Comparison of ENCODE assay signal across 8 cellular contexts in the genomic region with DNA sequence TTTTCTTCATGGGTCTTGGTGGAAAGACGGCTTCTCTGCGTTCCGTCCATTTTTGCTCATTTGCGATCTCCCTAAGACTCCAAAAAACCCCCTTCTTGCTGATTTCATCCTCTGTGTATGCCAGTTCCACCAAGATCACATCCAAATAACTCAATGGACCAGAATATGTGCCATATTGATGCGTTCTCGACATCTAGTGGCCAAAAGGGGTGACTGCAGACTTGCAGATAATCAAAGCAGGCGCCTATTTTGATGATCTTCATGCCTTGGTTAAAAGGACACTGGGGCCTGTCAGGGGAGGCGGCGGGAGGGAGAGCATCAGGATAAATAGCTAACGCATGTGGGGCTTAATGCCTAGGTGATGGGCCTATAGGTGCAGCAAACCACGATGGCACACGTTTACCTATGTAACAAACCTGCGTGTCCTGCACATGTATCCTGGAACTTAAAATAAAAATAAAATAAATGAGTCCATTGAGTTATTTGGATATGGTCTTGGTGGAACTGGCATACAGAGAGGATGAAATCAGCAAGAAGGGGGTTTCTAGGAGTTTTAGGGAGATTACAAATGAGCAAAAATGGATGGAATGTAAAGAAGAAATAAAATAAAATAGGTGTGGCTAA.
DNase-seq lines count a peak whose midpoint lies in the region; ATAC-seq and TF ChIP-seq lines count a peak whose summit lies in the region.

No MANE protein-coding gene starts in this region.

- intact Hi-C loops in CD8-positive, alpha-beta T cell (cut with DNase I, micrococcal nuclease), result loop anchor here in 1 of 2 experiments (1.0 kb wide), 1 partner anchor 96 kb away; no protein-coding TSS in a partner anchor
- intact Hi-C loops in mucosa of descending colon (cut with DNase I, micrococcal nuclease), result loop anchor here (1.0 to 5.0 kb wide), 4 partner anchors 80 to 235 kb away; no protein-coding TSS in a partner anchor
- intact Hi-C loops in aorta (cut with DNase I), result loop anchor here (2.0 to 10.0 kb wide), 5 partner anchors 79 to 237 kb away; no protein-coding TSS in a partner anchor
- intact Hi-C loops in activated T-helper 2 cell treated with anti-CD3 and anti-CD28 coated beads, Interferon-gamma antibody, Interleukin-2, Interleukin-4, amounts not matched to agents 10 μg/mL and 5 μg/mL and 100 μg/mL, durations not matched to agents 14 hours and 24 hours and 36 hours (cut with micrococcal nuclease), result loop anchor here (1.0 kb wide), 1 partner anchor 96 kb away; no protein-coding TSS in a partner anchor

- H3K79me2 ChIP-seq in Loucy (ENCODE audit: insufficient read depth, low read length), result no peaks in the 10 kb centered on the region
- H3K79me2 ChIP-seq in SK-N-SH (ENCODE audit: insufficient read depth), result no peaks in the 10 kb centered on the region

- POLR2A ChIA-PET in CD8-positive, alpha-beta T cell (lab: Charles Lee), result interaction anchor here (0.6 kb wide), 1 partner anchor 29 kb away, joined by 3 read pairs; no protein-coding TSS in a partner anchor
- POLR2A ChIA-PET in SK-N-SH (lab: Yijun Ruan, JAX), result no interaction called here

- H3K4me3 ChIP-seq in CD8-positive, alpha-beta T cell (ENCODE audit: low read depth, low read length), result no peak overlapping the region
- H3K4me3 ChIP-seq in Loucy (ENCODE audit: low read length, poor library complexity, severe bottlenecking), result no peak overlapping the region
- H3K4me3 ChIP-seq in SK-N-SH (ENCODE audit: low read depth in 2 of 2, low read length in 1 of 2), result peak overlapping the region in 1 of 2 experiments; percentile 26; a peak in 1 of 4 replicates
- H3K4me3 ChIP-seq in epithelial cell of proximal tubule (ENCODE audit: low read depth, low read length), result no peak overlapping the region
- no peak overlapping the region for H3K4me3 ChIP-seq in mucosa of descending colon
- no peak overlapping the region for H3K4me3 ChIP-seq in aorta (ENCODE audit: low read length in 2 of 2)

- H3K9me3 Mint-ChIP-seq in CD8-positive, alpha-beta T cell, result peaks cover 5% of the 10 kb centered on the region
- H3K9me3 Mint-ChIP-seq in activated T-helper 2 cell treated with anti-CD3 and anti-CD28 coated beads, Interferon-gamma antibody, Interleukin-2, Interleukin-4, amounts not matched to agents 10 μg/mL and 5 μg/mL and 100 μg/mL, durations not matched to agents 14 hours and 24 hours and 36 hours, result peaks cover 4% of the 10 kb centered on the region

- ATAC-seq in CD8-positive, alpha-beta T cell, result no peak
- ATAC-seq in GM18868 (IDR thresholded peaks at IDR 0.05; ENCODE audit: unreplicated experiment) (peak; percentile 79), mucosa of descending colon (peak; percentile 75), aorta (ENCODE audit: low FRiP score) (peak; percentile 72)

- no peak overlapping the region for H3K27ac Mint-ChIP-seq in CD8-positive, alpha-beta T cell
- H3K27ac Mint-ChIP-seq in activated T-helper 2 cell treated with anti-CD3 and anti-CD28 coated beads, Interferon-gamma antibody, Interleukin-2, Interleukin-4, amounts not matched to agents 10 μg/mL and 5 μg/mL and 100 μg/mL, durations not matched to agents 14 hours and 24 hours and 36 hours, result no peak overlapping the region

- H3K36me3 ChIP-seq in CD8-positive, alpha-beta T cell (ENCODE audit: insufficient read depth, low read length), result no peaks in the 10 kb centered on the region
- H3K36me3 ChIP-seq in Loucy (ENCODE audit: insufficient read depth, low read length) (peaks cover 11% of the 10 kb centered on the region), SK-N-SH (replicated peaks in 1 of 2; ENCODE audit: control insufficient read depth in 1 of 2, insufficient read depth in 2 of 2, low read length in 1 of 2) (no peaks in the 10 kb centered on the region), mucosa of descending colon (ENCODE audit: low read depth) (no peaks in the 10 kb centered on the region), aorta (ENCODE audit: control insufficient read depth in 1 of 2, insufficient read depth in 2 of 2, low read length in 1 of 2) (no peaks in the 10 kb centered on the region)

- no peaks in the 10 kb centered on the region for H3K9me3 ChIP-seq in CD8-positive, alpha-beta T cell (ENCODE audit: low read length)
- H3K9me3 ChIP-seq in Loucy (ENCODE audit: insufficient read depth, low read depth, low read length) (peaks cover 3% of the 10 kb centered on the region; the same call in 1 of the 2 replicates), SK-N-SH (no peaks in the 10 kb centered on the region), mucosa of descending colon (no peaks in the 10 kb centered on the region), aorta (ENCODE audit: control insufficient read depth, low read length) (no peaks in the 10 kb centered on the region)

- H3K9me2 ChIP-seq in Loucy (replicated peaks; ENCODE audit: low read depth, low read length) (no peaks in the 10 kb centered on the region), SK-N-SH (no peaks in the 10 kb centered on the region)

- H3K27me3 Mint-ChIP-seq in CD8-positive, alpha-beta T cell (ENCODE audit: low read depth), result no peaks in the 10 kb centered on the region
- H3K27me3 Mint-ChIP-seq in activated T-helper 2 cell treated with anti-CD3 and anti-CD28 coated beads, Interferon-gamma antibody, Interleukin-2, Interleukin-4, amounts not matched to agents 10 μg/mL and 5 μg/mL and 100 μg/mL, durations not matched to agents 14 hours and 24 hours and 36 hours (ENCODE audit: low read depth), result no peaks in the 10 kb centered on the region

- H3K27me3 ChIP-seq in CD8-positive, alpha-beta T cell (ENCODE audit: insufficient read depth, low read length), result no peaks in the 10 kb centered on the region
- H3K27me3 ChIP-seq in Loucy (ENCODE audit: insufficient read depth, low read length, poor library complexity, severe bottlenecking), result no peaks in the 10 kb centered on the region
- no peaks in the 10 kb centered on the region for H3K27me3 ChIP-seq in SK-N-SH (ENCODE audit: insufficient read depth)
- peaks cover 0 to 2% of the 10 kb centered on the region in 2 donors for H3K27me3 ChIP-seq in aorta (ENCODE audit: control insufficient read depth in 1 of 2, insufficient read depth in 2 of 2, low read length in 1 of 2)

- H3K9ac ChIP-seq in Loucy (ENCODE audit: low read depth, low read length, poor library complexity, severe bottlenecking), result no peak overlapping the region
- H3K9ac ChIP-seq in SK-N-SH, result no peak overlapping the region

- H3F3A ChIP-seq in Loucy (ENCODE audit: low read depth) (no peaks in the 10 kb centered on the region), SK-N-SH (replicated peaks; ENCODE audit: insufficient read depth) (no peaks in the 10 kb centered on the region)

- H2AFZ ChIP-seq in Loucy (ENCODE audit: low read length) (no peak overlapping the region), SK-N-SH (ENCODE audit: low read depth) (no peak overlapping the region)

- H3K4me1 Mint-ChIP-seq in CD8-positive, alpha-beta T cell (ENCODE audit: low read depth), result no peaks in the 10 kb centered on the region
- no peaks in the 10 kb centered on the region for H3K4me1 Mint-ChIP-seq in activated T-helper 2 cell treated with anti-CD3 and anti-CD28 coated beads, Interferon-gamma antibody, Interleukin-2, Interleukin-4, amounts not matched to agents 10 μg/mL and 5 μg/mL and 100 μg/mL, durations not matched to agents 14 hours and 24 hours and 36 hours (ENCODE audit: low read depth)

- H3K4me1 ChIP-seq in CD8-positive, alpha-beta T cell (ENCODE audit: insufficient read depth, low read length), result no peaks in the 10 kb centered on the region
- H3K4me1 ChIP-seq in Loucy (ENCODE audit: insufficient read depth, low read length, poor library complexity, severe bottlenecking), result no peaks in the 10 kb centered on the region
- H3K4me1 ChIP-seq in SK-N-SH (ENCODE audit: control insufficient read depth in 1 of 2, insufficient read depth in 2 of 2, low read depth in 1 of 2, low read length in 1 of 2), result no peaks in the 10 kb centered on the region; a peak in 1 of 4 replicates
- H3K4me1 ChIP-seq in mucosa of descending colon (ENCODE audit: low read depth), result no peaks in the 10 kb centered on the region
- H3K4me1 ChIP-seq in aorta (ENCODE audit: control insufficient read depth in 1 of 2, insufficient read depth in 2 of 2, low read length in 2 of 2), result no peaks in the 10 kb centered on the region

- no peaks in the 10 kb centered on the region for H3K36me3 Mint-ChIP-seq in CD8-positive, alpha-beta T cell
- no peaks in the 10 kb centered on the region for H3K36me3 Mint-ChIP-seq in activated T-helper 2 cell treated with anti-CD3 and anti-CD28 coated beads, Interferon-gamma antibody, Interleukin-2, Interleukin-4, amounts not matched to agents 10 μg/mL and 5 μg/mL and 100 μg/mL, durations not matched to agents 14 hours and 24 hours and 36 hours (ENCODE audit: low read depth)

- TF ChIP-seq RAD21 in SK-N-SH (IDR thresholded peaks at IDR 0.05; ENCODE audit: low read length), result peak; percentile 98

- peak; percentile 30 for TF ChIP-seq CTCF in CD8-positive, alpha-beta T cell (IDR thresholded peaks at IDR 0.05)
- peak; percentile 91 for TF ChIP-seq CTCF in Loucy (conservative IDR thresholded peaks at IDR 0.05; ENCODE audit: low read length)
- TF ChIP-seq CTCF in SK-N-SH (IDR thresholded peaks at IDR 0.05), result peak; percentile 91
- peak; percentile 97 for TF ChIP-seq CTCF in epithelial cell of proximal tubule (conservative IDR thresholded peaks at IDR 0.05; ENCODE audit: low read depth, low read length)
- peak; percentile 71 for TF ChIP-seq CTCF in mucosa of descending colon (IDR thresholded peaks at IDR 0.05)

- H3K4me2 ChIP-seq in Loucy (ENCODE audit: low read depth, low read length, poor library complexity, severe bottlenecking) (no peak overlapping the region), SK-N-SH (no peak overlapping the region)

- no peak for TF ChIP-seq EP300 in SK-N-SH (IDR thresholded peaks at IDR 0.05; ENCODE audit: borderline replicate concordance in 1 of 2, low read depth in 1 of 2, low read length in 1 of 2)

- 25% methylated on average over 13 of the region's 13 CpGs for WGBS in SK-N-SH (ENCODE audit: low lambda C conversion rate)
- 18 to 32% methylated on average over 13 of the region's 13 CpGs for WGBS in aorta, 2 donors

- no peaks in the 10 kb centered on the region for H4K20me1 ChIP-seq in Loucy (ENCODE audit: insufficient read depth, low read length, poor library complexity, severe bottlenecking)
- no peaks in the 10 kb centered on the region for H4K20me1 ChIP-seq in SK-N-SH (ENCODE audit: insufficient read depth)

- DNase-seq in CD8-positive, alpha-beta T cell, result no peak
- DNase-seq in SK-N-SH, result peak; percentile 69
- DNase-seq in epithelial cell of proximal tubule (ENCODE audit: low read depth), result peak; percentile 12
- peak in 1 of 3 donors; percentile 70 for DNase-seq in mucosa of descending colon
- no peak for DNase-seq in aorta
- no peak for DNase-seq in activated T-helper 2 cell treated with anti-CD3 and anti-CD28 coated beads, Interferon-gamma antibody, Interleukin-2, Interleukin-4, amounts not matched to agents 10 μg/mL and 5 μg/mL and 100 μg/mL, durations not matched to agents 14 hours and 24 hours and 36 hours (ENCODE audit: low spot score)

- no peak overlapping the region for H3K27ac ChIP-seq in CD8-positive, alpha-beta T cell (ENCODE audit: low read depth, low read length)
- H3K27ac ChIP-seq in SK-N-SH (ENCODE audit: low read depth in 2 of 2, low read length in 1 of 2), result no peak overlapping the region
- no peak overlapping the region for H3K27ac ChIP-seq in aorta (ENCODE audit: low read depth in 1 of 2, low read length in 2 of 2)

- CTCF ChIA-PET in CD8-positive, alpha-beta T cell (lab: Charles Lee), result interaction anchor here (1.2 to 1.6 kb wide), 3 partner anchors 19 to 96 kb away, joined by 3 to 6 read pairs (median 4); no protein-coding TSS in a partner anchor
- CTCF ChIA-PET in SK-N-SH (lab: Yijun Ruan, JAX), result interaction anchor here (0.6 to 11.4 kb wide), 28 partner anchors 9 to 261 kb away, joined by 3 to 150 read pairs (median 4); a partner anchor contains a TSS

- H3K4me3 Mint-ChIP-seq in CD8-positive, alpha-beta T cell, result no peak overlapping the region
- H3K4me3 Mint-ChIP-seq in activated T-helper 2 cell treated with anti-CD3 and anti-CD28 coated beads, Interferon-gamma antibody, Interleukin-2, Interleukin-4, amounts not matched to agents 10 μg/mL and 5 μg/mL and 100 μg/mL, durations not matched to agents 14 hours and 24 hours and 36 hours (ENCODE audit: low read depth), result no peak overlapping the region

Comparison
In these comparisons a context has a peak if more than half of its experiments do, and no peak if none do; other contexts are left out.
1. DNase-seq: peak in SK-N-SH (single experiment) and epithelial cell of proximal tubule (single experiment); none in CD8-positive, alpha-beta T cell (0 of 7), aorta (0 of 2) and activated T-helper 2 cell treated with anti-CD3 and anti-CD28 coated beads, Interferon-gamma antibody, Interleukin-2, Interleukin-4, amounts not matched to agents 10 μg/mL and 5 μg/mL and 100 μg/mL, durations not matched to agents 14 hours and 24 hours and 36 hours (single experiment).
2. CTCF ChIP-seq: peak in every context shown above with its lines; median percentile 97 in epithelial cell of proximal tubule; 91 in Loucy; 91 in SK-N-SH; 71 in mucosa of descending colon; 30 in CD8-positive, alpha-beta T cell.